10 cellular contexts compared by ENCODE assay signal in the genomic region with DNA sequence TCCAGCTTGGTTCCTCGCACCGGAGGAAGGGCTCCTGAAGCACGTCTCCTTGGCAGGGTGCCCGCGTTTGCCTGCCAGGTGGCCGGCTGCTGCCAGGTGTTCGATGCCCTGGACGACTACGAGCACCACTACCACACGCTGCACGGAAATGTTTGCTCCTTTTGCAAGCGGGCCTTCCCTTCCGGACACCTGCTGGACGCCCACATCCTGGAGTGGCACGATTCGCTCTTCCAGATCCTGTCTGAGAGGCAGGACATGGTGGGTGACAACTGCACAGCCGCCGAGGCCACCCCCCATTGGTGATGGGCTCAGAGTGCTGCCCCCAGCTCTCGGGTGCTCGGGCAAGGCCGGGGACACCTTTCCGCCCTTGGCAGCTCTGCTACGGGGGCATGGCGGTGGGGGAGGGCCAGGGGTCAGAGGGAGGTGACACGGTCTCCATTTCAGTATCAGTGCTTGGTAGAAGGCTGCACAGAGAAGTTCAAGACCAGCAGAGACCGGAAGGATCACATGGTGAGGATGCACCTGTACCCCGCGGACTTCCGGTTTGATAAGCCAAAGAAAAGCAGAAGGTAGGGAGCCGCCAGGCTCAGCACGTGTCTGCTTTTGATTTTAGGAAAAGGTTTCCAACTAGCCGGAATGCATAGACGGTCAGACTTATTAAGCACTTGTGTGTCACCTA. TPM values are rescaled to one million over a fixed set of nuclear protein-coding genes. Genes with fewer than 3 reads are reported as not detected.
DNase-seq lines count a peak whose midpoint lies in the region; ATAC-seq, FAIRE-seq and TF ChIP-seq lines count a peak whose summit lies in the region.
"Had no signal": no experiment of that assay in that cellular context is flagged by ENCODE, and none has a peak within 500 bp of the region (broad histone marks: within the 10 kb centered on the region; RNA-seq: fewer than 3 reads in every experiment).

No MANE protein-coding gene starts in this region.

- peak overlapping the region; percentile 56 for H3K4me2 ChIP-seq in GM12878 (ENCODE audit: control insufficient read depth, insufficient read depth)

- H3K79me2 ChIP-seq in GM12878 (ENCODE audit: control insufficient read depth, insufficient read depth, low read length), result peaks cover 30% of the 10 kb centered on the region

- H3K9me3 Mint-ChIP-seq in CD4-positive, alpha-beta memory T cell, result peaks cover 0 to 5% (median 0%) of the 10 kb centered on the region in 8 donors
- peaks cover 0 to 5% (median 0%) of the 10 kb centered on the region in 9 donors for H3K9me3 Mint-ChIP-seq in naive thymus-derived CD8-positive, alpha-beta T cell

- H3K4me3 Mint-ChIP-seq in CD4-positive, alpha-beta memory T cell, result peak overlapping the region; percentile 21 to 83 (median 57)
- H3K4me3 Mint-ChIP-seq in naive thymus-derived CD8-positive, alpha-beta T cell, result peak overlapping the region; percentile 54 to 94 (median 74)

- H3K27me3 ChIP-seq in CD4-positive, alpha-beta memory T cell (ENCODE audit: insufficient read depth, low read length), result no peaks in the 10 kb centered on the region
- no peaks in the 10 kb centered on the region for H3K27me3 ChIP-seq in GM12878 (replicated peaks in 1 of 2; ENCODE audit: control insufficient read depth in 2 of 2, insufficient read depth in 2 of 2, low read length in 1 of 2)
- H3K27me3 ChIP-seq in MG63, result no peaks in the 10 kb centered on the region

- H3K9ac ChIP-seq in GM12878 (ENCODE audit: control insufficient read depth, insufficient read depth, low read length), result no peak overlapping the region

- no peak for TF ChIP-seq RAD21 in GM12878 (IDR thresholded peaks at IDR 0.05; ENCODE audit: insufficient read depth, low read depth, low read length)

- TF ChIP-seq EP300 in GM12878 (IDR thresholded peaks at IDR 0.05; ENCODE audit: borderline replicate concordance in 1 of 2, control insufficient read depth in 1 of 2, low read depth in 2 of 2, low read length in 2 of 2), result no peak

- intact Hi-C loops in CD4-positive, alpha-beta memory T cell (cut with micrococcal nuclease), result loop anchor here (1.0 to 10.0 kb wide), 6 partner anchors 27 to 773 kb away; partner anchors contain the start of genes CALY, ECHS1, INPP5A and MTG1
- intact Hi-C loops in GM12878 (cut with micrococcal nuclease; ENCODE audit: unreplicated experiment), result loop anchor here (2.0 to 5.0 kb wide), 2 partner anchors 35 to 82 kb away; partner anchors contain the start of gene MTG1

- TF ChIP-seq CTCF in NB4 (IDR thresholded peaks at IDR 0.05; ENCODE audit: low read depth, low read length) (no peak), GM12878 (IDR thresholded peaks at IDR 0.05 in 2 of 3, conservative IDR thresholded peaks at IDR 0.05 in 1 of 3; ENCODE audit: control insufficient read depth in 2 of 3, extremely low read depth in 1 of 3, insufficient read depth in 1 of 3, low read depth in 3 of 3, low read length in 3 of 3) (no peak)

- TF ChIP-seq POLR2A in NB4 (IDR thresholded peaks at IDR 0.05; ENCODE audit: extremely low read depth, insufficient read length) (no peak), GM12878 (IDR thresholded peaks at IDR 0.05; ENCODE audit: low read depth, low read length) (no peak)

- no TSS peak for BruUV-seq in GM12878 (replicated peaks; lab: Mats Ljungman, UMichigan)

- in situ Hi-C loops in GM12878 (cut with MboI), result loop anchor here (5.0 kb wide), 1 partner anchor 168 kb away; no protein-coding TSS in a partner anchor

- no peak for DNase-seq in CD4-positive, alpha-beta memory T cell
- DNase-seq in NB4 (ENCODE audit: low read depth), result no peak
- no peak for DNase-seq in GM12878 (ENCODE audit: low read depth, low spot score)
- no peak for DNase-seq in naive thymus-derived CD8-positive, alpha-beta T cell
- DNase-seq in activated gamma-delta T cell (lab: John Stamatoyannopoulos, UW), result no peak
- DNase-seq in glomerular visceral epithelial cell (ENCODE audit: extremely low spot score), result no peak
- DNase-seq in MG63, result no peak

- H3K4me1 Mint-ChIP-seq in CD4-positive, alpha-beta memory T cell, result peaks cover 15 to 40% (median 28%) of the 10 kb centered on the region in 4 donors
- peaks cover 18 to 42% (median 34%) of the 10 kb centered on the region in 4 donors for H3K4me1 Mint-ChIP-seq in naive thymus-derived CD8-positive, alpha-beta T cell

- H3K4me3 ChIP-seq in CD4-positive, alpha-beta memory T cell (ENCODE audit: low read length in 2 of 2), result no peak overlapping the region
- peak overlapping the region; percentile 37 for H3K4me3 ChIP-seq in NB4 (ENCODE audit: low read depth, low read length)
- 0 out of 2 replicates have a peak overlapping the region, but pooled peaks have one; percentile 32 for H3K4me3 ChIP-seq in GM12878
- no peak overlapping the region for H3K4me3 ChIP-seq in MG63

- H3K36me3 ChIP-seq in CD4-positive, alpha-beta memory T cell (ENCODE audit: insufficient read depth, low read length), result no peaks in the 10 kb centered on the region
- H3K36me3 ChIP-seq in GM12878 (ENCODE audit: control insufficient read depth in 2 of 2, insufficient read depth in 2 of 2, low read length in 1 of 2) (peaks cover 0 to 8% of the 10 kb centered on the region in 2 experiments; a peak in 3 of 4 replicates), MG63 (peaks cover 17% of the 10 kb centered on the region)

- no peak for FAIRE-seq in GM12878 (lab: Jason Lieb, UNC)

- H3K27ac Mint-ChIP-seq in CD4-positive, alpha-beta memory T cell, result peak overlapping the region; percentile 31 to 91 (median 77)
- peak overlapping the region in 9 of 10 donors; percentile 19 to 100 (median 92) for H3K27ac Mint-ChIP-seq in naive thymus-derived CD8-positive, alpha-beta T cell

- H3K4me1 ChIP-seq in CD4-positive, alpha-beta memory T cell (ENCODE audit: insufficient read depth, low read length), result peaks cover 23% of the 10 kb centered on the region
- H3K4me1 ChIP-seq in GM12878 (ENCODE audit: control insufficient read depth, insufficient read depth, low read length), result peaks cover 19% of the 10 kb centered on the region

- peaks cover 0 to 6% of the 10 kb centered on the region in 2 donors for H3K27me3 Mint-ChIP-seq in CD4-positive, alpha-beta memory T cell
- H3K27me3 Mint-ChIP-seq in naive thymus-derived CD8-positive, alpha-beta T cell, result peaks cover 0 to 5% (median 0%) of the 10 kb centered on the region in 5 donors

- POLR2A ChIA-PET in CD4-positive, alpha-beta memory T cell (lab: Charles Lee; ENCODE audit: partially characterized antibody), result interaction anchor here (0.9 kb wide), 1 partner anchor 53 kb away, joined by 3 read pairs; no protein-coding TSS in a partner anchor
- POLR2A ChIA-PET in GM12878 (lab: Charles Lee), result no interaction called here
- POLR2A ChIA-PET in naive thymus-derived CD8-positive, alpha-beta T cell (lab: Charles Lee), result interaction anchor here (0.5 to 1.6 kb wide), 3 partner anchors 15 to 46 kb away, joined by 3 to 5 read pairs (median 3); no protein-coding TSS in a partner anchor

- H3K27ac ChIP-seq in CD4-positive, alpha-beta memory T cell (ENCODE audit: low read depth, low read length), result peak overlapping the region; percentile 97
- H3K27ac ChIP-seq in GM12878 (ENCODE audit: control insufficient read depth, insufficient read depth), result no peak overlapping the region

- no peaks in the 10 kb centered on the region; the same call in 1 of the 2 replicates for H4K20me1 ChIP-seq in GM12878 (ENCODE audit: control insufficient read depth, insufficient read depth)

- RAD21 ChIA-PET in GM12878 (lab: Charles Lee; ENCODE audit: unreplicated experiment), result no interaction called here

- CTCF ChIA-PET in CD4-positive, alpha-beta memory T cell (lab: Charles Lee; ENCODE audit: partially characterized antibody), result interaction anchor here (2.5 kb wide), 1 partner anchor 20 kb away, joined by 9 read pairs; no protein-coding TSS in a partner anchor
- CTCF ChIA-PET in GM12878 (lab: Yijun Ruan, JAX), result no interaction called here

- 92% methylated on average over 33 of the region's 33 CpGs for WGBS in GM12878 (ENCODE audit: insufficient coverage, insufficient replicate concordance, low lambda C conversion rate, missing lambda C conversion rate)

- H3K36me3 Mint-ChIP-seq in CD4-positive, alpha-beta memory T cell, result peaks cover 4 to 37% of the 10 kb centered on the region in 2 donors
- peaks cover 0 to 39% (median 7%) of the 10 kb centered on the region in 3 donors for H3K36me3 Mint-ChIP-seq in naive thymus-derived CD8-positive, alpha-beta T cell

- SMC1A ChIA-PET in GM12878 (lab: Charles Lee; ENCODE audit: uncharacterized antibody, unreplicated experiment), result no interaction called here

- no peaks in the 10 kb centered on the region for H3K9me3 ChIP-seq in CD4-positive, alpha-beta memory T cell (ENCODE audit: control insufficient read depth in 1 of 2, low read length in 2 of 2)
- H3K9me3 ChIP-seq in GM12878 (replicated peaks; ENCODE audit: control insufficient read depth, insufficient read depth, low read length), result no peaks in the 10 kb centered on the region
- no peaks in the 10 kb centered on the region for H3K9me3 ChIP-seq in MG63

- H2AFZ ChIP-seq in GM12878 (ENCODE audit: control insufficient read depth, low read depth, low read length), result no peak overlapping the region

- ATAC-seq in GM12878, result no peak
- no peak for ATAC-seq in naive thymus-derived CD8-positive, alpha-beta T cell
- no peak for ATAC-seq in GM19467 (IDR thresholded peaks at IDR 0.05; ENCODE audit: unreplicated experiment)

RNA-seq across cellular contexts. Expression of gene ZNF511, which starts 1.1 kb away (rescaled TPM):
- total RNA-seq in CD4-positive, alpha-beta memory T cell, result 10 to 100 TPM; 31.5 to 33.1 TPM
- polyA plus RNA-seq in CD4-positive, alpha-beta memory T cell, result 100 to 1,000 TPM in 1 of 2 donors, 10 to 100 TPM in 1; 69.0 to 107 TPM
- 9.7 and 10.0 TPM in 2 replicates for total RNA-seq in GM12878 (2013; cell fraction: nucleolus; rRNA removed)
- 21.0 and 21.3 TPM in 2 replicates for total RNA-seq in GM12878 (2014; rRNA removed)
- total RNA-seq in GM12878 (2014; rRNA removed; fragmentation: Illumina TruSeq; extraction: Trizol), result 29.8 and 30.3 TPM in 2 replicates
- 50.3 and 57.1 TPM in 2 replicates for total RNA-seq in GM12878 (2021)
- polyA plus RNA-seq in GM12878 (2011; ENCODE audit: low read depth), result 17.8 TPM
- polyA plus RNA-seq in GM12878 (2011; rRNA removed), result 24.8 and 32.1 TPM in 2 replicates
- polyA plus RNA-seq in GM12878 (2011; cell fraction: cytosol; rRNA removed), result 24.5 and 38.8 TPM in 2 replicates
- polyA plus RNA-seq in GM12878 (2011; cell fraction: nucleus; rRNA removed), result 38.0 and 47.4 TPM in 2 replicates
- polyA plus RNA-seq in GM12878 (2012), result 23.5 and 30.3 TPM in 2 replicates
- 12.0 and 31.8 TPM in 2 replicates for polyA plus RNA-seq in GM12878 (2014; fragmentation: Illumina TruSeq; extraction: Trizol)
- polyA plus RNA-seq in GM12878 (2014; fragmentation: Nextera tagmentation; extraction: Ambion mirVana), result 1 to 10 TPM in 1 of 2 experiments, under 1 TPM in 1; 0.58 to 6.0 TPM
- polyA plus RNA-seq in GM12878 (2014; rRNA removed), result 49.0 and 54.9 TPM in 2 replicates
- 100 to 1,000 TPM; 110 TPM for polyA plus RNA-seq in GM12878 (2016; fragmentation: Nextera tagmentation; extraction: Ambion mirVana)
- polyA minus RNA-seq in GM12878 (2011; rRNA and poly(A)+ RNA removed), result 22.6 and 25.5 TPM in 2 replicates
- 10.1 and 12.4 TPM in 2 replicates for polyA minus RNA-seq in GM12878 (2011; cell fraction: cytosol; rRNA and poly(A)+ RNA removed)
- polyA minus RNA-seq in GM12878 (2011; cell fraction: nucleus; rRNA and poly(A)+ RNA removed), result 5.6 and 10.1 TPM in 2 replicates
- 10 to 100 TPM; 38.0 to 38.3 TPM for total RNA-seq in naive thymus-derived CD8-positive, alpha-beta T cell
- polyA plus RNA-seq in naive thymus-derived CD8-positive, alpha-beta T cell, result 10 to 100 TPM; 75.9 to 80.4 (median 79.2) TPM
- total RNA-seq in MG63 (2014; rRNA removed; shearing (Covaris generic); ENCODE audit: low replicate concordance), result 42.0 and 75.7 TPM in 2 replicates

RNA-seq across cellular contexts. Expression of gene TUBGCP2, which starts 1.2 kb away (rescaled TPM):
- 10 to 100 TPM; 66.5 to 74.0 TPM for total RNA-seq in CD4-positive, alpha-beta memory T cell
- 10 to 100 TPM; 14.1 to 40.8 TPM for polyA plus RNA-seq in CD4-positive, alpha-beta memory T cell
- 76.6 and 91.2 TPM in 2 replicates for total RNA-seq in GM12878 (2013; cell fraction: nucleolus; rRNA removed)
- total RNA-seq in GM12878 (2014; rRNA removed), result 38.5 TPM in 2 replicates
- total RNA-seq in GM12878 (2014; rRNA removed; fragmentation: Illumina TruSeq; extraction: Trizol), result 18.1 and 19.1 TPM in 2 replicates
- 46.5 and 47.1 TPM in 2 replicates for total RNA-seq in GM12878 (2021)
- 12.8 TPM for polyA plus RNA-seq in GM12878 (2011; ENCODE audit: low read depth)
- polyA plus RNA-seq in GM12878 (2011; rRNA removed), result 23.7 and 35.8 TPM in 2 replicates
- polyA plus RNA-seq in GM12878 (2011; cell fraction: cytosol; rRNA removed), result 29.0 and 35.1 TPM in 2 replicates
- polyA plus RNA-seq in GM12878 (2011; cell fraction: nucleus; rRNA removed), result 82.0 and 82.5 TPM in 2 replicates
- polyA plus RNA-seq in GM12878 (2012), result 25.1 and 31.7 TPM in 2 replicates
- polyA plus RNA-seq in GM12878 (2014; fragmentation: Illumina TruSeq; extraction: Trizol), result 16.0 and 26.6 TPM in 2 replicates
- 10 to 100 TPM in 1 of 2 experiments, 1 to 10 TPM in 1; 4.8 to 11.6 TPM for polyA plus RNA-seq in GM12878 (2014; fragmentation: Nextera tagmentation; extraction: Ambion mirVana)
- 33.6 and 36.2 TPM in 2 replicates for polyA plus RNA-seq in GM12878 (2014; rRNA removed)
- polyA plus RNA-seq in GM12878 (2016; fragmentation: Nextera tagmentation; extraction: Ambion mirVana), result 10 to 100 TPM; 36.4 to 37.7 TPM
- polyA minus RNA-seq in GM12878 (2011; rRNA and poly(A)+ RNA removed), result 37.1 and 46.2 TPM in 2 replicates
- polyA minus RNA-seq in GM12878 (2011; cell fraction: cytosol; rRNA and poly(A)+ RNA removed), result 14.8 and 16.3 TPM in 2 replicates
- 24.7 and 47.1 TPM in 2 replicates for polyA minus RNA-seq in GM12878 (2011; cell fraction: nucleus; rRNA and poly(A)+ RNA removed)
- total RNA-seq in naive thymus-derived CD8-positive, alpha-beta T cell, result 10 to 100 TPM; 61.4 to 72.9 TPM
- polyA plus RNA-seq in naive thymus-derived CD8-positive, alpha-beta T cell, result 10 to 100 TPM; 24.7 to 35.6 (median 32.0) TPM
- total RNA-seq in MG63 (2014; rRNA removed; shearing (Covaris generic); ENCODE audit: low replicate concordance), result 58.6 and 80.8 TPM in 2 replicates

RNA-seq across cellular contexts. Expression of gene CALY, which starts 26.8 kb away (rescaled TPM):
- 1 to 10 TPM; 6.4 to 7.2 TPM for total RNA-seq in CD4-positive, alpha-beta memory T cell
- 1 to 10 TPM; 1.4 to 2.2 TPM for polyA plus RNA-seq in CD4-positive, alpha-beta memory T cell
- total RNA-seq in GM12878 (2013; cell fraction: nucleolus; rRNA removed), result not detected in 2 replicates
- total RNA-seq in GM12878 (2014; rRNA removed) (not detected in 2 replicates), GM12878 (2014; rRNA removed; fragmentation: Illumina TruSeq; extraction: Trizol) (not detected in 2 replicates), GM12878 (2021) (not detected in 2 replicates)
- not detected for polyA plus RNA-seq in GM12878 (2011; ENCODE audit: low read depth)
- polyA plus RNA-seq in GM12878 (2011; rRNA removed) (0.07 TPM in 1 of 2 replicates, not detected in the other), GM12878 (2014; fragmentation: Illumina TruSeq; extraction: Trizol) (not detected in 2 replicates), GM12878 (2014; fragmentation: Nextera tagmentation; extraction: Ambion mirVana) (not detected), GM12878 (2014; rRNA removed) (not detected in 2 replicates), GM12878 (2016; fragmentation: Nextera tagmentation; extraction: Ambion mirVana) (not detected)
- polyA plus RNA-seq in GM12878 (2011; cell fraction: cytosol; rRNA removed), result 0.07 TPM in 1 of 2 replicates, not detected in the other
- 0.44 and 0.87 TPM in 2 replicates for polyA plus RNA-seq in GM12878 (2011; cell fraction: nucleus; rRNA removed)
- polyA plus RNA-seq in GM12878 (2012), result not detected in 2 replicates
- polyA minus RNA-seq in GM12878 (2011; rRNA and poly(A)+ RNA removed), result not detected in 2 replicates
- not detected in 2 replicates for polyA minus RNA-seq in GM12878 (2011; cell fraction: cytosol; rRNA and poly(A)+ RNA removed)
- polyA minus RNA-seq in GM12878 (2011; cell fraction: nucleus; rRNA and poly(A)+ RNA removed), result not detected in 2 replicates
- total RNA-seq in naive thymus-derived CD8-positive, alpha-beta T cell, result 1 to 10 TPM; 5.9 to 6.9 TPM
- under 1 TPM; 0.22 to 0.44 (median 0.26) TPM for polyA plus RNA-seq in naive thymus-derived CD8-positive, alpha-beta T cell
- not detected in 2 replicates for total RNA-seq in MG63 (2014; rRNA removed; shearing (Covaris generic); ENCODE audit: low replicate concordance)
- total RNA-seq: esophagus mucosa; T-helper 2 cell treated with Interferon-gamma antibody and Interleukin-4, amounts not matched to agents 100 ng/mL and 5 ng/mL, for 36 hours had no signal

RNA-seq across cellular contexts. Expression of gene ADAM8, which starts 33.2 kb away (rescaled TPM):
- total RNA-seq in CD4-positive, alpha-beta memory T cell, result 10 to 100 TPM; 87.2 to 90.3 TPM
- polyA plus RNA-seq in CD4-positive, alpha-beta memory T cell, result 10 to 100 TPM; 63.9 to 97.8 TPM
- total RNA-seq in GM12878 (2013; cell fraction: nucleolus; rRNA removed), result 204 and 240 TPM in 2 replicates
- total RNA-seq in GM12878 (2014; rRNA removed), result 31.6 and 37.4 TPM in 2 replicates
- total RNA-seq in GM12878 (2014; rRNA removed; fragmentation: Illumina TruSeq; extraction: Trizol), result 13.0 and 13.2 TPM in 2 replicates
- 86.1 and 92.7 TPM in 2 replicates for total RNA-seq in GM12878 (2021)
- 13.7 TPM for polyA plus RNA-seq in GM12878 (2011; ENCODE audit: low read depth)
- 5.3 and 15.1 TPM in 2 replicates for polyA plus RNA-seq in GM12878 (2011; rRNA removed)
- polyA plus RNA-seq in GM12878 (2011; cell fraction: cytosol; rRNA removed), result 20.0 and 33.8 TPM in 2 replicates
- polyA plus RNA-seq in GM12878 (2011; cell fraction: nucleus; rRNA removed), result 351 and 379 TPM in 2 replicates
- polyA plus RNA-seq in GM12878 (2012), result 44.0 and 54.6 TPM in 2 replicates
- polyA plus RNA-seq in GM12878 (2014; fragmentation: Illumina TruSeq; extraction: Trizol), result 0.68 and 6.8 TPM in 2 replicates
- polyA plus RNA-seq in GM12878 (2014; fragmentation: Nextera tagmentation; extraction: Ambion mirVana), result 1 to 10 TPM in 1 of 2 experiments, under 1 TPM in 1; 0.37 to 2.3 TPM
- 51.6 and 73.2 TPM in 2 replicates for polyA plus RNA-seq in GM12878 (2014; rRNA removed)
- 10 to 100 TPM; 28.4 to 34.1 TPM for polyA plus RNA-seq in GM12878 (2016; fragmentation: Nextera tagmentation; extraction: Ambion mirVana)
- polyA minus RNA-seq in GM12878 (2011; rRNA and poly(A)+ RNA removed), result 14.7 and 35.3 TPM in 2 replicates
- polyA minus RNA-seq in GM12878 (2011; cell fraction: cytosol; rRNA and poly(A)+ RNA removed), result 13.4 and 24.5 TPM in 2 replicates
- 96.1 and 129 TPM in 2 replicates for polyA minus RNA-seq in GM12878 (2011; cell fraction: nucleus; rRNA and poly(A)+ RNA removed)
- 1 to 10 TPM; 8.5 to 9.4 TPM for total RNA-seq in naive thymus-derived CD8-positive, alpha-beta T cell
- polyA plus RNA-seq in naive thymus-derived CD8-positive, alpha-beta T cell, result 10 to 100 TPM in 1 of 3 donors, 1 to 10 TPM in 2; 7.8 to 28.4 (median 9.5) TPM
- 0.52 and 1.5 TPM in 2 replicates for total RNA-seq in MG63 (2014; rRNA removed; shearing (Covaris generic); ENCODE audit: low replicate concordance)

RNA-seq across cellular contexts. Expression of gene PRAP1, which starts 37.3 kb away (rescaled TPM):
- total RNA-seq in CD4-positive, alpha-beta memory T cell, result not detected
- polyA plus RNA-seq in CD4-positive, alpha-beta memory T cell, result not detected
- total RNA-seq in GM12878 (2013; cell fraction: nucleolus; rRNA removed), result not detected in 2 replicates
- total RNA-seq in GM12878 (2014; rRNA removed), result not detected in 2 replicates
- not detected in 2 replicates for total RNA-seq in GM12878 (2014; rRNA removed; fragmentation: Illumina TruSeq; extraction: Trizol)
- not detected in 2 replicates for total RNA-seq in GM12878 (2021)
- polyA plus RNA-seq in GM12878 (2011; ENCODE audit: low read depth), result not detected
- polyA plus RNA-seq in GM12878 (2011; rRNA removed), result not detected in 2 replicates
- not detected in 2 replicates for polyA plus RNA-seq in GM12878 (2011; cell fraction: cytosol; rRNA removed)
- not detected in 2 replicates for polyA plus RNA-seq in GM12878 (2011; cell fraction: nucleus; rRNA removed)
- 0.32 and 0.42 TPM in 2 replicates for polyA plus RNA-seq in GM12878 (2012)
- polyA plus RNA-seq in GM12878 (2014; fragmentation: Illumina TruSeq; extraction: Trizol), result not detected in 2 replicates
- polyA plus RNA-seq in GM12878 (2014; fragmentation: Nextera tagmentation; extraction: Ambion mirVana), result not detected
- not detected in 2 replicates for polyA plus RNA-seq in GM12878 (2014; rRNA removed)
- under 1 TPM in 1 of 2 experiments, not detected in 1; 0.25 TPM for polyA plus RNA-seq in GM12878 (2016; fragmentation: Nextera tagmentation; extraction: Ambion mirVana)
- polyA minus RNA-seq in GM12878 (2011; rRNA and poly(A)+ RNA removed), result not detected in 2 replicates
- not detected in 2 replicates for polyA minus RNA-seq in GM12878 (2011; cell fraction: cytosol; rRNA and poly(A)+ RNA removed)
- polyA minus RNA-seq in GM12878 (2011; cell fraction: nucleus; rRNA and poly(A)+ RNA removed), result not detected in 2 replicates
- not detected for total RNA-seq in naive thymus-derived CD8-positive, alpha-beta T cell
- under 1 TPM in 1 of 3 donors, not detected in 2; 0.36 TPM for polyA plus RNA-seq in naive thymus-derived CD8-positive, alpha-beta T cell
- total RNA-seq in MG63 (2014; rRNA removed; shearing (Covaris generic); ENCODE audit: low replicate concordance), result not detected in 2 replicates
- total RNA-seq: esophagus mucosa; T-helper 2 cell treated with Interferon-gamma antibody and Interleukin-4, amounts not matched to agents 100 ng/mL and 5 ng/mL, for 36 hours had no signal

Comparison
In these comparisons a context has a peak if more than half of its experiments do, and no peak if none do; other contexts are left out.
1. H3K4me3 ChIP-seq: peak in NB4 (single experiment) and GM12878 (single experiment); none in CD4-positive, alpha-beta memory T cell (0 of 2) and MG63 (single experiment).